ENCODE assay signal across 12 cellular contexts in genomic region chr2:15223887-15224286, GRCh38.
DNase-seq lines count a peak whose midpoint lies in the region; ATAC-seq and TF ChIP-seq lines count a peak whose summit lies in the region.
"Had no signal": no experiment of that assay in that cellular context is flagged by ENCODE, and none has a peak within 500 bp of the region (broad histone marks: within the 10 kb centered on the region; RNA-seq: fewer than 3 reads in every experiment).

No MANE protein-coding gene starts in this region.

- no peaks in the 10 kb centered on the region for H3K4me1 Mint-ChIP-seq in osteocyte (ENCODE audit: unreplicated experiment)

- ATAC-seq in HG03135 (IDR thresholded peaks at IDR 0.05; ENCODE audit: unreplicated experiment), result peak; percentile 49
- ATAC-seq in HG03457 (IDR thresholded peaks at IDR 0.05; ENCODE audit: unreplicated experiment), result no peak
- no peak for ATAC-seq in HG03280 (IDR thresholded peaks at IDR 0.05; ENCODE audit: unreplicated experiment)

- H3K36me3 ChIP-seq in kidney epithelial cell (ENCODE audit: control insufficient read depth, insufficient read depth, low read length), result no peaks in the 10 kb centered on the region
- no peaks in the 10 kb centered on the region for H3K36me3 ChIP-seq in effector memory CD4-positive, alpha-beta T cell (ENCODE audit: control insufficient read depth, insufficient read depth, low read length)

- H3K27ac Mint-ChIP-seq in osteocyte (ENCODE audit: unreplicated experiment), result no peak overlapping the region
- H3K27ac Mint-ChIP-seq: dendritic cell treated with granulocyte-macrophage colony-stimulating factor and Interleukin-4, amounts not matched to agents 40 ng/mL and 50 ng/mL, for 4 days had no signal

- no peak overlapping the region for H3K27ac ChIP-seq in effector memory CD4-positive, alpha-beta T cell (ENCODE audit: insufficient read depth, low read length, poor library complexity, severe bottlenecking)

- H3K27me3 Mint-ChIP-seq in osteocyte (ENCODE audit: unreplicated experiment), result no peaks in the 10 kb centered on the region
- H3K27me3 Mint-ChIP-seq: dendritic cell treated with granulocyte-macrophage colony-stimulating factor and Interleukin-4, amounts not matched to agents 40 ng/mL and 50 ng/mL, for 4 days had no signal

- peaks cover 16% of the 10 kb centered on the region for H3K9me3 Mint-ChIP-seq in osteocyte (ENCODE audit: unreplicated experiment)
- H3K9me3 Mint-ChIP-seq: dendritic cell treated with granulocyte-macrophage colony-stimulating factor and Interleukin-4, amounts not matched to agents 40 ng/mL and 50 ng/mL, for 4 days had no signal

- H3K27me3 ChIP-seq in kidney epithelial cell (ENCODE audit: control insufficient read depth, insufficient read depth, low read length), result no peaks in the 10 kb centered on the region
- no peaks in the 10 kb centered on the region for H3K27me3 ChIP-seq in effector memory CD4-positive, alpha-beta T cell (replicated peaks; ENCODE audit: control insufficient read depth, insufficient read depth, low read length, poor library complexity, severe bottlenecking)

- no peaks in the 10 kb centered on the region for H3K4me1 ChIP-seq in effector memory CD4-positive, alpha-beta T cell (ENCODE audit: control insufficient read depth, insufficient read depth, low read length, poor library complexity, severe bottlenecking)

- H3K36me3 Mint-ChIP-seq in osteocyte (ENCODE audit: unreplicated experiment), result peaks cover 27% of the 10 kb centered on the region

- TF ChIP-seq CTCF in kidney epithelial cell (IDR thresholded peaks at IDR 0.05; ENCODE audit: insufficient read depth, low read length, poor library complexity, severe bottlenecking) (no peak), osteocyte (IDR thresholded peaks at IDR 0.05) (no peak)

- no peak overlapping the region for H3K4me3 ChIP-seq in kidney epithelial cell (ENCODE audit: low read depth, low read length)
- H3K4me3 ChIP-seq in effector memory CD4-positive, alpha-beta T cell (ENCODE audit: insufficient read depth, low read depth, low read length, poor library complexity, severe bottlenecking), result no peak overlapping the region

- peak; percentile 42 for DNase-seq in CD1c-positive myeloid dendritic cell (ENCODE audit: extremely low spot score)
- DNase-seq in amniotic epithelial cell (ENCODE audit: low read depth), result peak; percentile 92
- DNase-seq in kidney epithelial cell (ENCODE audit: low read depth), result peak; percentile 51
- no peak for DNase-seq in effector memory CD4-positive, alpha-beta T cell
- DNase-seq in osteocyte (ENCODE audit: extremely low spot score, unreplicated experiment), result no peak
- DNase-seq: activated CD8-positive, alpha-beta memory T cell treated with anti-CD3 and anti-CD28 coated beads, Interleukin-2, amount 50 U/mL, for 4 hours; NCI-H2081 treated with DMSO at 0.1 percent for 48 hours; retina had no signal

- H3K9me3 ChIP-seq in effector memory CD4-positive, alpha-beta T cell (ENCODE audit: control insufficient read depth, low read length), result no peaks in the 10 kb centered on the region

- no peak overlapping the region for H3K4me3 Mint-ChIP-seq in osteocyte (ENCODE audit: unreplicated experiment)
- H3K4me3 Mint-ChIP-seq: dendritic cell treated with granulocyte-macrophage colony-stimulating factor and Interleukin-4, amounts not matched to agents 40 ng/mL and 50 ng/mL, for 4 days had no signal

Comparison
In these comparisons a context has a peak if more than half of its experiments do, and no peak if none do; other contexts are left out.
1. DNase-seq: peak in CD1c-positive myeloid dendritic cell (single experiment), amniotic epithelial cell (single experiment) and kidney epithelial cell (single experiment); none in effector memory CD4-positive, alpha-beta T cell (0 of 3) and osteocyte (single experiment).